ENCODE assay signal across 11 cellular contexts in the genomic region with DNA sequence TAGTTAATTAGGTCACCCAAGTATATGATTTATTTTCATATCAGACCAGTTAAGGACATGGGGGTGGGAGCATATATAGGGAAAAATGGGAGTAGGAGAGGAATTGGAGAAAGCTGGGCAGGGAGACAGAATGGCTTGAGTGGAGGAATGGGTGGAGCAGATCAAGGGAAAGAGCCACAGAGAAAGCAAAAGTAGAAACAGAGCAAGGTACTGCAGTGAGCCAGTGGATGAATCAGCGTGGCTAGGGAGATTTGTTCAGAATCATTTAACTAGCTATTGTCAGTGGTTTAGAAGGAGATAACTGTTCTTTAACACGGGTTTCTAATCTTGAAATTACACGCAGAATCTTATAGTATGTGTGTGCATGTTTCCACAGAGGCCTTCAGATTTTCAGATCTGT. TPM values are rescaled to one million over a fixed set of nuclear protein-coding genes. Genes with fewer than 3 reads are reported as not detected.
DNase-seq lines count a peak whose midpoint lies in the region; ATAC-seq and TF ChIP-seq lines count a peak whose summit lies in the region.
"Had no signal": no experiment of that assay in that cellular context is flagged by ENCODE, and none has a peak within 500 bp of the region (broad histone marks: within the 10 kb centered on the region; RNA-seq: fewer than 3 reads in every experiment).

No MANE protein-coding gene starts in this region.

- H3K9me1 ChIP-seq in IMR-90 (ENCODE audit: insufficient read depth, low read length): no peaks in the 10 kb centered on the region; the same call in 1 of the 2 replicates

- no peak overlapping the region for H3K27ac ChIP-seq in IMR-90 (ENCODE audit: insufficient read depth, low read length)
- H3K27ac ChIP-seq: BLaER1, colonic mucosa, parathyroid adenoma had no signal

- H4K5ac ChIP-seq in IMR-90 (ENCODE audit: low read depth, low read length): no peak overlapping the region

- H2BK20ac ChIP-seq in IMR-90 (ENCODE audit: low read depth, low read length): no peak overlapping the region

- no peak overlapping the region for H2AFZ ChIP-seq in IMR-90 (replicated peaks; ENCODE audit: low read length, poor library complexity)
- H2AFZ ChIP-seq: parathyroid adenoma had no signal

- no peak overlapping the region for H2AK9ac ChIP-seq in IMR-90 (replicated peaks; ENCODE audit: low read depth, low read length, poor library complexity)

- H3K4me2 ChIP-seq in IMR-90 (ENCODE audit: low read depth, low read length): no peak overlapping the region
- H3K4me2 ChIP-seq: BLaER1 had no signal

- peaks cover 0 to 4% of the 10 kb centered on the region in 2 donors for H3K36me3 Mint-ChIP-seq in activated naive CD4-positive, alpha-beta T cell treated with anti-CD3 and anti-CD28 coated beads, Interleukin-2, amount 50 U/mL, for 72 hours

- WGBS in IMR-90 (ENCODE audit: extremely low coverage in 2 of 2, insufficient read length in 1 of 2), 2 experiments: no CpG with 5 or more reads among the region's 3 CpGs

- H3K4me1 Mint-ChIP-seq in stimulated activated naive CD8-positive, alpha-beta T cell treated with anti-CD3 and anti-CD28 coated beads, Interleukin-15, amount 100 ng/mL, for 72 hours: no peaks in the 10 kb centered on the region

- in situ Hi-C loops in IMR-90 (cut with MboI; ENCODE audit: low sequenced_read_pairs): no loop called here

- no peak overlapping the region for H3K23ac ChIP-seq in IMR-90 (ENCODE audit: low read depth, low read length)

- no peak overlapping the region for H3K9ac ChIP-seq in IMR-90 (ENCODE audit: low read depth, low read length)
- H3K9ac ChIP-seq: BLaER1, parathyroid adenoma had no signal

- no peak overlapping the region for H2BK120ac ChIP-seq in IMR-90 (ENCODE audit: low read depth, low read length)

- intact Hi-C loops in IMR-90 (cut with micrococcal nuclease): no loop called here

- no peak overlapping the region for H2BK5ac ChIP-seq in IMR-90 (ENCODE audit: low read depth, low read length, poor library complexity, severe bottlenecking)

- no peaks in the 10 kb centered on the region; the same call in 1 of the 2 replicates for H4K20me1 ChIP-seq in IMR-90 (ENCODE audit: insufficient read depth, low read length)
- H4K20me1 ChIP-seq: BLaER1 had no signal

- H2BK15ac ChIP-seq in IMR-90 (ENCODE audit: low read depth, low read length): no peak overlapping the region

- TF ChIP-seq POLR2A in IMR-90 (IDR thresholded peaks at IDR 0.05; ENCODE audit: low read depth, low read length): no peak

- DNase-seq in activated naive CD4-positive, alpha-beta T cell treated with anti-CD3 and anti-CD28 coated beads, Interleukin-2, amount 50 U/mL, for 72 hours (ENCODE audit: low spot score in 2 of 2): no peak
- DNase-seq in activated naive CD4-positive, alpha-beta T cell (lab: John Stamatoyannopoulos, UW): no peak
- DNase-seq in IMR-90: peak; percentile 55
- peak; percentile 59 for DNase-seq in choroid plexus epithelial cell (ENCODE audit: low read depth)
- no peak for DNase-seq in stimulated activated naive CD8-positive, alpha-beta T cell treated with anti-CD3 and anti-CD28 coated beads, Interleukin-15, amount 100 ng/mL, for 72 hours
- DNase-seq in central memory CD4-positive, alpha-beta T cell: no peak
- DNase-seq: colonic mucosa had no signal

- H2AK5ac ChIP-seq in IMR-90 (ENCODE audit: low read depth, low read length): no peak overlapping the region

- peak; percentile 80 to 99 for ATAC-seq in activated naive CD4-positive, alpha-beta T cell treated with anti-CD3 and anti-CD28 coated beads, Interleukin-2, amount 50 U/mL, for 72 hours
- peak; percentile 77 for ATAC-seq in IMR-90 (ENCODE audit: low read depth)
- peak; percentile 73 for ATAC-seq in stimulated activated naive CD8-positive, alpha-beta T cell treated with anti-CD3 and anti-CD28 coated beads, Interleukin-15, amount 100 ng/mL, for 72 hours
- no peak for ATAC-seq in HG02938 (IDR thresholded peaks at IDR 0.05; ENCODE audit: unreplicated experiment)
- no peak for ATAC-seq in HG03095 (IDR thresholded peaks at IDR 0.05; ENCODE audit: unreplicated experiment)

- H4K91ac ChIP-seq in IMR-90 (ENCODE audit: insufficient read depth, low read depth, low read length): no peak overlapping the region

- no peaks in the 10 kb centered on the region for H3K36me3 ChIP-seq in IMR-90 (ENCODE audit: control insufficient read depth, insufficient read depth, low read length)
- H3K36me3 ChIP-seq: BLaER1, colonic mucosa had no signal

- H3K9me3 ChIP-seq in IMR-90 (ENCODE audit: control insufficient read depth, insufficient read depth, low read length): no peaks in the 10 kb centered on the region
- H3K9me3 ChIP-seq: BLaER1, colonic mucosa had no signal

- H3K4ac ChIP-seq in IMR-90 (ENCODE audit: low read depth, low read length): no peak overlapping the region

- dilution Hi-C loops in IMR-90 (cut with HindIII; ENCODE audit: low sequenced_read_pairs, unreplicated experiment): no loop called here

- H3K9me3 Mint-ChIP-seq in activated naive CD4-positive, alpha-beta T cell treated with anti-CD3 and anti-CD28 coated beads, Interleukin-2, amount 50 U/mL, for 72 hours: peaks cover 4 to 6% of the 10 kb centered on the region in 2 donors
- no peaks in the 10 kb centered on the region for H3K9me3 Mint-ChIP-seq in stimulated activated naive CD8-positive, alpha-beta T cell treated with anti-CD3 and anti-CD28 coated beads, Interleukin-15, amount 100 ng/mL, for 72 hours

- no peak overlapping the region for H3K18ac ChIP-seq in IMR-90 (ENCODE audit: low read depth, low read length)

- H3K4me1 ChIP-seq in IMR-90 (ENCODE audit: control insufficient read depth, insufficient read depth, low read length): peaks cover 7% of the 10 kb centered on the region
- H3K4me1 ChIP-seq: BLaER1, colonic mucosa, parathyroid adenoma had no signal

- TF ChIP-seq CTCF in IMR-90 (conservative IDR thresholded peaks at IDR 0.05; ENCODE audit: low read depth, low read length) (no peak), choroid plexus epithelial cell (conservative IDR thresholded peaks at IDR 0.05; ENCODE audit: low read depth, low read length) (no peak)

- no peak overlapping the region for H3K4me3 Mint-ChIP-seq in stimulated activated naive CD8-positive, alpha-beta T cell treated with anti-CD3 and anti-CD28 coated beads, Interleukin-15, amount 100 ng/mL, for 72 hours

- H3K27ac Mint-ChIP-seq in activated naive CD4-positive, alpha-beta T cell treated with anti-CD3 and anti-CD28 coated beads, Interleukin-2, amount 50 U/mL, for 72 hours: no peak overlapping the region
- no peak overlapping the region for H3K27ac Mint-ChIP-seq in stimulated activated naive CD8-positive, alpha-beta T cell treated with anti-CD3 and anti-CD28 coated beads, Interleukin-15, amount 100 ng/mL, for 72 hours

- POLR2A ChIA-PET in IMR-90 (lab: Charles Lee; ENCODE audit: unreplicated experiment): no interaction called here

- no peak overlapping the region for H3K4me3 ChIP-seq in IMR-90 (ENCODE audit: insufficient read depth, low read depth, low read length)
- H3K4me3 ChIP-seq in choroid plexus epithelial cell (ENCODE audit: low read depth, low read length): no peak overlapping the region
- H3K4me3 ChIP-seq: BLaER1, colonic mucosa had no signal

- CTCF ChIA-PET in IMR-90 (lab: Yijun Ruan, JAX): no interaction called here

- no peak for TF ChIP-seq RAD21 in IMR-90 (IDR thresholded peaks at IDR 0.05; ENCODE audit: low read length)

- H3K27me3 Mint-ChIP-seq in stimulated activated naive CD8-positive, alpha-beta T cell treated with anti-CD3 and anti-CD28 coated beads, Interleukin-15, amount 100 ng/mL, for 72 hours: peaks cover 6% of the 10 kb centered on the region

- H3K14ac ChIP-seq in IMR-90 (replicated peaks; ENCODE audit: low read depth, low read length): no peak overlapping the region

- H3K79me1 ChIP-seq in IMR-90 (ENCODE audit: low read depth in 1 of 2, low read length in 2 of 2): peaks cover 6 to 28% of the 10 kb centered on the region in 2 experiments; a peak in 3 of 4 replicates

- no peaks in the 10 kb centered on the region for H3K27me3 ChIP-seq in IMR-90 (ENCODE audit: control insufficient read depth, insufficient read depth, low read length)
- H3K27me3 ChIP-seq: BLaER1, colonic mucosa had no signal

- BruUV-seq in IMR-90 (replicated peaks; lab: Mats Ljungman, UMichigan): no TSS peak

- H4K8ac ChIP-seq in IMR-90 (ENCODE audit: low read depth in 2 of 2, low read length in 2 of 2): no peak overlapping the region

- H3K56ac ChIP-seq in IMR-90 (ENCODE audit: extremely low read depth, insufficient read depth, low read length): no peak overlapping the region

TF ChIP-seq in IMR-90, 13 proteins besides CTCF, POLR2A, EP300 and RAD21 (continues in another document):
- no peak for TF ChIP-seq FOS (IDR thresholded peaks at IDR 0.05; ENCODE audit: low read depth, low read length)
- TF ChIP-seq CHD1 (IDR thresholded peaks at IDR 0.05; ENCODE audit: low read depth, low read length): no peak
- TF ChIP-seq RCOR1 (IDR thresholded peaks at IDR 0.05; ENCODE audit: insufficient replicate concordance, low read length): no peak
- TF ChIP-seq MXI1 (IDR thresholded peaks at IDR 0.05; ENCODE audit: borderline replicate concordance, low read depth, low read length): no peak
- TF ChIP-seq SMC3 (IDR thresholded peaks at IDR 0.05; ENCODE audit: low read depth, low read length): no peak
- no peak for TF ChIP-seq MAFK (IDR thresholded peaks at IDR 0.05; ENCODE audit: low read depth, low read length)
- TF ChIP-seq MAZ (IDR thresholded peaks at IDR 0.05; ENCODE audit: borderline replicate concordance, low read depth, low read length): no peak
- TF ChIP-seq CEBPB (IDR thresholded peaks at IDR 0.05; ENCODE audit: low read depth, low read length): no peak
- TF ChIP-seq NFE2L2 (IDR thresholded peaks at IDR 0.05; ENCODE audit: low read depth, low read length): no peak
- TF ChIP-seq, protein P1, sequence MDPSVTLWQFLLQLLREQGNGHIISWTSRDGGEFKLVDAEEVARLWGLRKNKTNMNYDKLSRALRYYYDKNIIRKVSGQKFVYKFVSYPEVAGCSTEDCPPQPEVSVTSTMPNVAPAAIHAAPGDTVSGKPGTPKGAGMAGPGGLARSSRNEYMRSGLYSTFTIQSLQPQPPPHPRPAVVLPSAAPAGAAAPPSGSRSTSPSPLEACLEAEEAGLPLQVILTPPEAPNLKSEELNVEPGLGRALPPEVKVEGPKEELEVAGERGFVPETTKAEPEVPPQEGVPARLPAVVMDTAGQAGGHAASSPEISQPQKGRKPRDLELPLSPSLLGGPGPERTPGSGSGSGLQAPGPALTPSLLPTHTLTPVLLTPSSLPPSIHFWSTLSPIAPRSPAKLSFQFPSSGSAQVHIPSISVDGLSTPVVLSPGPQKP (IDR thresholded peaks at IDR 0.05; ENCODE audit: borderline replicate concordance, low read depth, low read length): no peak

RNA-seq across cellular contexts. Expression of a gene that starts 37.4 kb away (rescaled TPM):
- total RNA-seq in activated naive CD4-positive, alpha-beta T cell treated with anti-CD3 and anti-CD28 coated beads, Interleukin-2, amount 50 U/mL, for 72 hours: 1 to 10 TPM; 1.8 to 6.4 TPM
- total RNA-seq in IMR-90 (2012; rRNA removed): 13.8 and 21.7 TPM in 2 replicates
- polyA plus RNA-seq in IMR-90 (2012; rRNA removed): 12.7 and 15.0 TPM in 2 replicates
- polyA plus RNA-seq in IMR-90 (2012; cell fraction: cytosol; rRNA removed): 2.1 and 4.3 TPM in 2 replicates
- 1.1 and 14.0 TPM in 2 replicates for polyA plus RNA-seq in IMR-90 (2012; cell fraction: nucleus; rRNA removed; ENCODE audit: low replicate concordance)

Comparison
In these comparisons a context has a peak if more than half of its experiments do, and no peak if none do; other contexts are left out.
1. ATAC-seq: peak in activated naive CD4-positive, alpha-beta T cell treated with anti-CD3 and anti-CD28 coated beads, Interleukin-2, amount 50 U/mL, for 72 hours (2 of 2), IMR-90 (single experiment) and stimulated activated naive CD8-positive, alpha-beta T cell treated with anti-CD3 and anti-CD28 coated beads, Interleukin-15, amount 100 ng/mL, for 72 hours (single experiment); none in HG02938 (single experiment) and HG03095 (single experiment).
2. DNase-seq: peak in IMR-90 (single experiment) and choroid plexus epithelial cell (single experiment); none in activated naive CD4-positive, alpha-beta T cell treated with anti-CD3 and anti-CD28 coated beads, Interleukin-2, amount 50 U/mL, for 72 hours (0 of 2), activated naive CD4-positive, alpha-beta T cell (0 of 4), stimulated activated naive CD8-positive, alpha-beta T cell treated with anti-CD3 and anti-CD28 coated beads, Interleukin-15, amount 100 ng/mL, for 72 hours (0 of 2) and central memory CD4-positive, alpha-beta T cell (single experiment).